19 cellular contexts compared by ENCODE assay signal in the genomic region with DNA sequence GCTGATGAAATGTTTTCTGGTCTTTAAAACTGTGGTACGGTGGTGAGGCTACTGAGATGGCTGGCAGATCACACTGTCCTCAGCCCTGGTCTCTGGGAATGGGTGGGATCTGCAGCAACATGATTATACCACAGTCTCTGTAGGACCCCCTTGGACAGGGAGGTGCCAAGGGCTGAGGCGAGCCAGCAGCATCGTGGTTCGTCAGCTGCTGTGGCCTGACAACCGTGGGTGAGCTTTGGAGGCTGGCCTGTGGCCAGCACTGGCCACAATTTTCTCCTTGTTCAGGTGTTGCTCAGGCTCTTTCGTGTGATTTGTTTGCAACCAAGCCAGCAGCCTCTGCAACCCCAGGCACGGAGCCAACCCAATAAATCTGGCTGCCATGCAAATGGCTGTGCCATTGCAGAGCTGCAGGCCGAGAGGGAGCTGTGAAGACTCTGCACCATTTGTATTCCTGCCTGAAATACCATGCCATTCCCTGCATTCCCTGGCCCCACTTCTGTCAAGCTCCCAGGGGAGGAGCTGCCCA.
A peak's percentile ranks its signal among the peaks of the same experiment; 100 is the strongest.
DNase-seq lines count a peak whose midpoint lies in the region; TF ChIP-seq lines count a peak whose summit lies in the region.
"Had no signal": no experiment of that assay in that cellular context is flagged by ENCODE, and none has a peak within 500 bp of the region (broad histone marks: within the 10 kb centered on the region; RNA-seq: fewer than 3 reads in every experiment).

No MANE protein-coding gene starts in this region.

- no peaks in the 10 kb centered on the region for H4K20me1 ChIP-seq in KMS-11 (ENCODE audit: insufficient read depth)

- no peaks in the 10 kb centered on the region for H3K79me2 ChIP-seq in KMS-11 (ENCODE audit: insufficient read depth, low read depth)

- in situ Hi-C loops in transverse colon (cut with MboI; ENCODE audit: low pct_ligation_motif_present in 1 of 4, low pct_unique_long_range_greater_than_20kb in 1 of 4, low sequenced_read_pairs in 3 of 4): no loop called here

- peaks cover 0 to 4% (median 0%) of the 10 kb centered on the region in 5 donors for H3K9me3 Mint-ChIP-seq in CD8-positive, alpha-beta memory T cell
- H3K9me3 Mint-ChIP-seq: CD8-positive, alpha-beta T cell; central memory CD8-positive, alpha-beta T cell; nephron progenitor cell had no signal

- POLR2A ChIA-PET in CD8-positive, alpha-beta memory T cell (lab: Charles Lee): no interaction called here

- no peak overlapping the region for H3K27ac Mint-ChIP-seq in CD8-positive, alpha-beta memory T cell
- H3K27ac Mint-ChIP-seq: activated naive CD4-positive, alpha-beta T cell treated with anti-CD3 and anti-CD28 coated beads, Interleukin-2, amount 10 ng/mL, durations not matched to agents 7 days and 5 days; activated T-cell treated with anti-CD3 and anti-CD28 coated beads, Interleukin-2, amount 50 U/mL, for 72 hours; CD8-positive, alpha-beta T cell; nephron progenitor cell had no signal

- no peaks in the 10 kb centered on the region for H3K36me3 Mint-ChIP-seq in CD8-positive, alpha-beta memory T cell
- H3K36me3 Mint-ChIP-seq: activated naive CD4-positive, alpha-beta T cell treated with anti-CD3 and anti-CD28 coated beads, Interleukin-2, amount 10 ng/mL, durations not matched to agents 7 days and 5 days; CD8-positive, alpha-beta T cell had no signal

- 33 to 78% (median 52%) methylated on average over 2 to 8 of the region's 8 CpGs for WGBS in adrenal gland, 4 donors
- WGBS in transverse colon (ENCODE audit: low coverage in 1 of 2), 2 donors: 45% methylated on average over 8 of the region's 8 CpGs; no CpG with 5 or more reads in 1 of the 2 donors

- CTCF ChIA-PET in CD8-positive, alpha-beta memory T cell (lab: Charles Lee): no interaction called here

- TF ChIP-seq EP300 in transverse colon (IDR thresholded peaks at IDR 0.05; ENCODE audit: low read depth): no peak

- no peak overlapping the region for H3K4me3 Mint-ChIP-seq in CD8-positive, alpha-beta memory T cell
- H3K4me3 Mint-ChIP-seq: activated naive CD4-positive, alpha-beta T cell treated with anti-CD3 and anti-CD28 coated beads, Interleukin-2, amount 10 ng/mL, durations not matched to agents 7 days and 5 days; activated T-cell treated with anti-CD3 and anti-CD28 coated beads, Interleukin-2, amount 50 U/mL, for 72 hours; CD8-positive, alpha-beta T cell; central memory CD8-positive, alpha-beta T cell; nephron progenitor cell had no signal

- TF ChIP-seq CTCF in KMS-11 (conservative IDR thresholded peaks at IDR 0.05; ENCODE audit: low read depth, low read length) (no peak), adrenal gland (IDR thresholded peaks at IDR 0.05) (no peak), transverse colon (IDR thresholded peaks at IDR 0.05) (no peak)

- H3K27ac ChIP-seq in KMS-11 (peak overlapping the region; percentile 11; the same call in 1 of the 2 replicates), adrenal gland (no peak overlapping the region), transverse colon (no peak overlapping the region)
- no peak overlapping the region for H3K27ac ChIP-seq in CD8-positive, alpha-beta memory T cell (ENCODE audit: low read depth, low read length)
- H3K27ac ChIP-seq: heart right ventricle, skin epidermis, tibial artery had no signal

- peak overlapping the region; percentile 58; the same call in 1 of the 2 replicates for H3K4me2 ChIP-seq in KMS-11

- peaks cover 59% of the 10 kb centered on the region for H3K4me1 ChIP-seq in KMS-11 (ENCODE audit: low read depth, poor library complexity, severe bottlenecking)
- H3K4me1 ChIP-seq in adrenal gland (replicated peaks in 1 of 2): no peaks in the 10 kb centered on the region
- H3K4me1 ChIP-seq in CD8-positive, alpha-beta memory T cell (ENCODE audit: insufficient read depth, low read length): no peaks in the 10 kb centered on the region
- H3K4me1 ChIP-seq in transverse colon: no peaks in the 10 kb centered on the region
- H3K4me1 ChIP-seq: heart right ventricle, tibial artery had no signal

- H3K9ac ChIP-seq in KMS-11: no peak overlapping the region

- H3K4me1 Mint-ChIP-seq in CD8-positive, alpha-beta memory T cell: no peaks in the 10 kb centered on the region
- H3K4me1 Mint-ChIP-seq: activated naive CD4-positive, alpha-beta T cell treated with anti-CD3 and anti-CD28 coated beads, Interleukin-2, amount 10 ng/mL, durations not matched to agents 7 days and 5 days; central memory CD8-positive, alpha-beta T cell; nephron progenitor cell had no signal

- H3K27me3 ChIP-seq in KMS-11 (ENCODE audit: insufficient read depth, low read depth) (no peaks in the 10 kb centered on the region), adrenal gland (no peaks in the 10 kb centered on the region), transverse colon (no peaks in the 10 kb centered on the region)
- H3K27me3 ChIP-seq in CD8-positive, alpha-beta memory T cell (ENCODE audit: insufficient read depth, low read length, poor library complexity, severe bottlenecking): no peaks in the 10 kb centered on the region
- H3K27me3 ChIP-seq: heart right ventricle, tibial artery had no signal

- no peaks in the 10 kb centered on the region for H3K27me3 Mint-ChIP-seq in CD8-positive, alpha-beta memory T cell
- H3K27me3 Mint-ChIP-seq: activated naive CD4-positive, alpha-beta T cell treated with anti-CD3 and anti-CD28 coated beads, Interleukin-2, amount 10 ng/mL, durations not matched to agents 7 days and 5 days; central memory CD8-positive, alpha-beta T cell had no signal

- no peaks in the 10 kb centered on the region for H3K9me3 ChIP-seq in adrenal gland (replicated peaks in 1 of 3)
- no peaks in the 10 kb centered on the region for H3K9me3 ChIP-seq in CD8-positive, alpha-beta memory T cell (ENCODE audit: low read length)
- no peaks in the 10 kb centered on the region for H3K9me3 ChIP-seq in transverse colon
- H3K9me3 ChIP-seq: tibial artery had no signal

- intact Hi-C loops in adrenal gland (cut with DNase I) (no loop called here), transverse colon (cut with DNase I; ENCODE audit: low total_unique reads) (no loop called here)

- H2AFZ ChIP-seq in KMS-11 (ENCODE audit: low read depth): peak overlapping the region; percentile 35; the same call in 1 of the 2 replicates

- DNase-seq in COR-L47 (lab: John Stamatoyannopoulos, UW) (peak; percentile 80), NCI-H2107 (lab: John Stamatoyannopoulos, UW) (peak; percentile 19), adrenal gland (peak; percentile 31 to 76 (median 48)), HPDE6-E6E7 (ENCODE audit: extremely low spot score) (no peak), A172 (ENCODE audit: low spot score) (no peak), transverse colon (no peak)
- no peak for DNase-seq in CD8-positive, alpha-beta memory T cell
- DNase-seq: activated CD4-positive, CD25-positive, alpha-beta regulatory T cell treated with anti-CD3 and anti-CD28 coated beads, Interleukin-2, amount 50 U/mL, for 72 hours; activated CD8-positive, alpha-beta memory T cell treated with anti-CD3 and anti-CD28 coated beads for 24 hours; activated naive CD4-positive, alpha-beta T cell treated with anti-CD3 and anti-CD28 coated beads, Interleukin-2, amount 10 ng/mL, durations not matched to agents 7 days and 5 days; activated T-cell treated with anti-CD3 and anti-CD28 coated beads, Interleukin-2, amount 50 U/mL, for 72 hours; CD8-positive, alpha-beta T cell; heart right ventricle; nephron progenitor cell; stimulated activated naive CD4-positive, alpha-beta T cell treated with Interleukin-2 at 50 U/mL for 16 hours; tibial artery had no signal

- no peak overlapping the region for H3K4me3 ChIP-seq in KMS-11 (IDR thresholded peaks at IDR 0.05; ENCODE audit: insufficient read depth, low read depth, low read length)
- no peak overlapping the region for H3K4me3 ChIP-seq in adrenal gland
- H3K4me3 ChIP-seq in CD8-positive, alpha-beta memory T cell (ENCODE audit: low read length): no peak overlapping the region
- H3K4me3 ChIP-seq in transverse colon: no peak overlapping the region
- H3K4me3 ChIP-seq: heart right ventricle, skin epidermis, tibial artery had no signal

- TF ChIP-seq POLR2A in adrenal gland (IDR thresholded peaks at IDR 0.05) (no peak), transverse colon (IDR thresholded peaks at IDR 0.05) (no peak)

- H3K36me3 ChIP-seq in KMS-11 (ENCODE audit: insufficient read depth): no peaks in the 10 kb centered on the region
- H3K36me3 ChIP-seq in adrenal gland (replicated peaks in 1 of 2): no peaks in the 10 kb centered on the region
- H3K36me3 ChIP-seq in CD8-positive, alpha-beta memory T cell (ENCODE audit: insufficient read depth, low read length): no peaks in the 10 kb centered on the region
- H3K36me3 ChIP-seq in transverse colon: no peaks in the 10 kb centered on the region
- H3K36me3 ChIP-seq: heart right ventricle, tibial artery had no signal

Comparison
In these comparisons a context has a peak if more than half of its experiments do, and no peak if none do; other contexts are left out.
1. DNase-seq: peak in COR-L47 (single experiment), NCI-H2107 (single experiment) and adrenal gland (7 of 7); none in HPDE6-E6E7 (single experiment), CD8-positive, alpha-beta memory T cell (0 of 5), A172 (single experiment) and transverse colon (single experiment).